Comparison of ENCODE assay signal across 13 cellular contexts in the genomic region with DNA sequence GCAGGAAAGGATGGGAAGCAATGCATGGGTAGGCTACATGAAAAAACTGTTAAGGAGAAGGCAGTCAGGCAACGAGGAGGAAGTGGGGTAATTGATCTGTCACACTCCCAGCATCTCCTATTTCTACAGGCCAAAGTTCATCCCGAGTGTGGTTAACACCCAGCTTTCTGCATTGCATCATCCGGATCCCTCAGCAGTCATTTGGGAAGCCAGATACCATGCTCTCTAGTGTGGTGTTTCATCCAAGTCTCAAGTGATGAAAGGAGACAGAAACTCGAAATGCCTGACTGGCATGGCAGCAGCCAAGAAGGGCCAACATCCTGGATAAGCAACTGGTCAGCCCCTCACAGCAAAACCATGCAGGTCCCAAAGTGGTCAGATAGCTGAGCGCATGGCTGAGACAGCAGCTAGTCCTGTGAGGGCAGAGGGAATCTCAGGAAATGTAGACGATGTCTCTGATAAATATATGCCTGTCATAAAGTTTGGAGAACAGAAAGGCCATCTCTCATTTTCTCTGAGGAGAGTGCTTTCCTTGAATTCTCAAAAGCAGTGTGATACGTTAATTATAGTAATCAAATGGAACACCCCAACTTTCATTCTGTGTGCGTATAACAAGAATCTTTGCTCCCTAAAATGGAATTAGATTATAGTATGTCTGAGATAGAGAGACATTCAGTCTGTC. TPM values are rescaled to one million over a fixed set of nuclear protein-coding genes. Genes with fewer than 3 reads are reported as not detected.
A peak's percentile ranks its signal among the peaks of the same experiment; 100 is the strongest.
DNase-seq lines count a peak whose midpoint lies in the region; ATAC-seq and TF ChIP-seq lines count a peak whose summit lies in the region.
"Had no signal": no experiment of that assay in that cellular context is flagged by ENCODE, and none has a peak within 500 bp of the region (broad histone marks: within the 10 kb centered on the region; RNA-seq: fewer than 3 reads in every experiment).

No MANE protein-coding gene starts in this region.

- no peak for TF ChIP-seq EP300 in transverse colon (IDR thresholded peaks at IDR 0.05; ENCODE audit: low read depth)

- intact Hi-C loops in transverse colon (cut with DNase I; ENCODE audit: low total_unique reads), result no loop called here
- intact Hi-C loops in body of pancreas (cut with DNase I), result loop anchor here (10.0 kb wide), 1 partner anchor 107 kb away; no protein-coding TSS in a partner anchor

- H3K9me3 ChIP-seq in SJCRH30 (replicated peaks) (no peaks in the 10 kb centered on the region), transverse colon (no peaks in the 10 kb centered on the region), body of pancreas (no peaks in the 10 kb centered on the region)
- H3K9me3 ChIP-seq: thyroid gland had no signal

- no peak for ATAC-seq in body of pancreas

- WGBS in transverse colon (ENCODE audit: low coverage in 1 of 2), 2 donors, result 56 to 84% methylated on average over 3 to 8 of the region's 8 CpGs
- WGBS in body of pancreas, 2 donors, result 57 to 62% methylated on average over 8 of the region's 8 CpGs

- peak; percentile 16 for DNase-seq in NOMO-1 treated with DMSO at 0.1 percent for 48 hours (lab: John Stamatoyannopoulos, UW; ENCODE audit: unreplicated experiment)
- no peak for DNase-seq in NOMO-1 (lab: John Stamatoyannopoulos, UW; ENCODE audit: unreplicated experiment in 2 of 2)
- peak; percentile 93 to 99 for DNase-seq in SJCRH30
- DNase-seq in glomerular visceral epithelial cell (ENCODE audit: extremely low spot score), result peak; percentile 71
- DNase-seq in transverse colon, result peak; percentile 51
- DNase-seq in stimulated activated naive CD4-positive, alpha-beta T cell treated with Interleukin-2 at 50 U/mL for 16 hours (lab: John Stamatoyannopoulos, UW), result no peak
- no peak for DNase-seq in effector CD4-positive, alpha-beta T cell
- DNase-seq in body of pancreas, result no peak
- DNase-seq: ACHN; activated effector memory CD4-positive, alpha-beta T cell treated with Interleukin-2 at 50 U/mL for 16 hours; NCI-H446 treated with DMSO at 0.1 percent for 48 hours; stimulated activated CD4-positive, alpha-beta T cell treated with anti-CD3 and anti-CD28 coated beads, Interleukin-2, amount 100 ng/mL, for 24 hours; thyroid gland had no signal

- peak overlapping the region; percentile 86 for H3K27ac ChIP-seq in SJCRH30
- peak overlapping the region; percentile 17 to 57 (median 34) for H3K27ac ChIP-seq in transverse colon
- no peak overlapping the region for H3K27ac ChIP-seq in body of pancreas
- H3K27ac ChIP-seq: thyroid gland had no signal

- TF ChIP-seq CTCF in transverse colon (IDR thresholded peaks at IDR 0.05) (no peak), body of pancreas (IDR thresholded peaks at IDR 0.05) (no peak)

- TF ChIP-seq POLR2A in transverse colon (IDR thresholded peaks at IDR 0.05), result no peak
- TF ChIP-seq POLR2A in body of pancreas (IDR thresholded peaks at IDR 0.05), result no peak

- H3K4me3 ChIP-seq in SJCRH30 (no peak overlapping the region), transverse colon (no peak overlapping the region), body of pancreas (no peak overlapping the region)
- H3K4me3 ChIP-seq: thyroid gland had no signal

- in situ Hi-C loops in transverse colon (cut with MboI; ENCODE audit: low pct_ligation_motif_present in 1 of 4, low pct_unique_long_range_greater_than_20kb in 1 of 4, low sequenced_read_pairs in 3 of 4), result no loop called here

- H3K36me3 ChIP-seq in SJCRH30, result no peaks in the 10 kb centered on the region
- no peaks in the 10 kb centered on the region for H3K36me3 ChIP-seq in transverse colon
- no peaks in the 10 kb centered on the region for H3K36me3 ChIP-seq in body of pancreas (replicated peaks in 1 of 2; ENCODE audit: insufficient read depth in 1 of 2, low read depth in 2 of 2)
- H3K36me3 ChIP-seq: thyroid gland had no signal

- H3K4me1 ChIP-seq in SJCRH30 (peaks cover 51% of the 10 kb centered on the region), transverse colon (peaks cover 0 to 11% (median 5%) of the 10 kb centered on the region in 4 donors), body of pancreas (no peaks in the 10 kb centered on the region)
- H3K4me1 ChIP-seq: thyroid gland had no signal

- H3K27me3 ChIP-seq in SJCRH30, result no peaks in the 10 kb centered on the region
- H3K27me3 ChIP-seq in transverse colon, result no peaks in the 10 kb centered on the region
- H3K27me3 ChIP-seq in body of pancreas, result no peaks in the 10 kb centered on the region
- H3K27me3 ChIP-seq: thyroid gland had no signal

RNA-seq across cellular contexts. Expression of gene HNRNPA3, which starts 24.8 kb away (rescaled TPM):
- 148 and 159 TPM in 2 replicates for total RNA-seq in SJCRH30 (2014; rRNA removed; shearing (Covaris generic))
- 10 to 100 TPM; 40.6 to 83.2 (median 57.4) TPM for total RNA-seq in transverse colon
- total RNA-seq in body of pancreas, result 10 to 100 TPM; 44.1 to 58.0 TPM

Comparison
In these comparisons a context has a peak if more than half of its experiments do, and no peak if none do; other contexts are left out.
1. DNase-seq: peak in NOMO-1 treated with DMSO at 0.1 percent for 48 hours (single experiment), SJCRH30 (2 of 2), glomerular visceral epithelial cell (single experiment) and transverse colon (single experiment); none in NOMO-1 (0 of 2), stimulated activated naive CD4-positive, alpha-beta T cell treated with Interleukin-2 at 50 U/mL for 16 hours (single experiment), effector CD4-positive, alpha-beta T cell (single experiment) and body of pancreas (0 of 4).
2. H3K27ac ChIP-seq: peak in SJCRH30 (single experiment) and transverse colon (4 of 4); none in body of pancreas (0 of 4).